In genomic region chr17:63019138-63019873, GRCh38 we compare ENCODE assay signal across 22 cellular contexts.
"Had no signal": no experiment of that assay in that cellular context is flagged by ENCODE, and none has a peak within 500 bp of the region (broad histone marks: within the 10 kb centered on the region; RNA-seq: fewer than 3 reads in every experiment).

No MANE protein-coding gene starts in this region.

- H3K27ac ChIP-seq: ascending aorta, body of pancreas, cardiac muscle cell, Peyer's patch had no signal

- ATAC-seq: activated CD8-positive, alpha-beta memory T cell treated with anti-CD3 and anti-CD28 coated beads, Interleukin-2, amount 10 ng/mL, durations not matched to agents 7 days and 5 days; body of pancreas; T-helper 17 cell had no signal

- H3K9me3 ChIP-seq: ascending aorta, body of pancreas, Peyer's patch had no signal

- FAIRE-seq: TTC549 had no signal

- H3K4me3 ChIP-seq: ascending aorta, body of pancreas, cardiac muscle cell, Peyer's patch had no signal

- DNase-seq: activated B cell treated with CpG ODN at 0.5 μM for 24 hours; activated CD4-positive, alpha-beta T cell treated with anti-CD3 and anti-CD28 coated beads for 1 hour; activated CD4-positive, alpha-beta T cell treated with anti-CD3 and anti-CD28 coated beads, Interleukin-2, amount 10 ng/mL, durations not matched to agents 24 days and 14 days; activated CD4-positive, alpha-beta T cell treated with anti-CD3 and anti-CD28 coated beads, Interleukin-2, amount 50 U/mL, for 48 hours; activated CD8-positive, alpha-beta memory T cell treated with anti-CD3 and anti-CD28 coated beads, Interleukin-2, amount 10 ng/mL, durations not matched to agents 7 days and 5 days; activated effector memory CD4-positive, alpha-beta T cell treated with Interleukin-2 at 50 U/mL for 16 hours; activated naive CD4-positive, alpha-beta T cell; activated T-cell treated with anti-CD3 and anti-CD28 coated beads, Interleukin-2, amount 50 U/mL, for 24 hours; body of pancreas; NCI-H1105 treated with DMSO at 0.1 percent for 48 hours; NCI-H1436 treated with DMSO at 0.1 percent for 48 hours; NCI-H187; NCI-H2081; NCI-H446; NCI-H524; Peyer's patch; SHP77 treated with DMSO at 0.1 percent for 48 hours; T-helper 17 cell; T-helper 9 cell had no signal

- H3K36me3 ChIP-seq: ascending aorta, cardiac muscle cell, Peyer's patch had no signal

- H3K4me1 ChIP-seq: ascending aorta, body of pancreas, Peyer's patch had no signal

- H3K27me3 ChIP-seq: ascending aorta, body of pancreas, cardiac muscle cell, Peyer's patch had no signal
